ENCODE assay signal across 10 cellular contexts in the genomic region with DNA sequence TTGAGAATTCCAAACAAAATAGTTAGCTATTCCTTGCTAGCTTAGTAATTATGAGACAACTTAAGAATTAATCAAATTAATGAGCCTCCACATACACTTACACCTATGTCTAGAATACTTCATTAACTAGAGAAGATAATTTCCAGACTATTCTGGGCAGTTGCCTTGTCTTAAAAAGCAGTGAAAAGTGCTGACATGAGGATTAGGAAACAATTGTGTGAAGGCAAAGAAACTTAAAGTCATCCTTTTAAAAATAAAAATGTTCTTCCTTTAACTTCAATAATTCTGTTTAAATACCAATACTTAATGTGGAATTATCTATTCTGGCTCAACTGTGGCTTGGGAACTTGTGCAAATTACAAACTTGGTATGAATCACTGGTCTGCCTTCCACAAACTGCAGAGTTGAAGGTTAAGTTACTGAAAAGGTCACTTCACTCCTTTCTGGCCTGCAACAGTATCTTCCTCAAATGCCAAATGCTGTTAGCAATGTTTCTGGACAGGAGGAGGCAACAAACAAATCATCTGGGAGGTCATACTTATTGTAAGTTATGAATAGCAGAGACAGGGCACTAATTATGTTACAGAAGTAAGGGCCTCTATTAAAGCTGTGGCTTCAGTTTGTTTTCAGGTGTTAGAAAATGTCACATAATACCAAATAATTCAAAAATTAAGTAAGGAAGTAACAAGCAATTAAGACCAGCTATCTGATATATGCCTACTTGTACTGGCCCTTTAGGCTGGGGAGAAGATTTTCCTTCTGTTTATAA. TPM values are rescaled to one million over a fixed set of nuclear protein-coding genes. Genes with fewer than 3 reads are reported as not detected.
A peak's percentile ranks its signal among the peaks of the same experiment; 100 is the strongest.
DNase-seq lines count a peak whose midpoint lies in the region; ATAC-seq, FAIRE-seq and TF ChIP-seq lines count a peak whose summit lies in the region.
"Had no signal": no experiment of that assay in that cellular context is flagged by ENCODE, and none has a peak within 500 bp of the region (broad histone marks: within the 10 kb centered on the region; RNA-seq: fewer than 3 reads in every experiment).

No MANE protein-coding gene starts in this region.

- no peaks in the 10 kb centered on the region for H4K20me1 ChIP-seq in keratinocyte (ENCODE audit: control insufficient read depth, extremely low read depth, insufficient read depth, low read length)

- H3K36me3 Mint-ChIP-seq in T-helper 2 cell treated with Interferon-gamma antibody and Interleukin-4, amounts not matched to agents 5 μg/mL and 100 μg/mL, for 36 hours (ENCODE audit: low read depth) = peaks cover 37% of the 10 kb centered on the region
- peaks cover 56% of the 10 kb centered on the region for H3K36me3 Mint-ChIP-seq in activated naive CD8-positive, alpha-beta T cell treated with anti-CD3 and anti-CD28 coated beads for 36 hours

- H3K27me3 ChIP-seq in keratinocyte (ENCODE audit: control insufficient read depth, extremely low read depth, insufficient read depth, low read length) (no peaks in the 10 kb centered on the region), subcutaneous abdominal adipose tissue (ENCODE audit: control insufficient read depth in 5 of 5, insufficient read depth in 4 of 5, low read length in 5 of 5) (no peaks in the 10 kb centered on the region)

- no peaks in the 10 kb centered on the region for H3K27me3 Mint-ChIP-seq in T-helper 2 cell treated with Interferon-gamma antibody and Interleukin-4, amounts not matched to agents 5 μg/mL and 100 μg/mL, for 36 hours (ENCODE audit: low read depth)
- no peaks in the 10 kb centered on the region for H3K27me3 Mint-ChIP-seq in activated naive CD8-positive, alpha-beta T cell treated with anti-CD3 and anti-CD28 coated beads for 36 hours

- no peak for ATAC-seq in HG03139 (IDR thresholded peaks at IDR 0.05; ENCODE audit: unreplicated experiment)

- dilution Hi-C loops in keratinocyte (cut with MboI; ENCODE audit: extremely low pct_ligation_motif_present, low sequenced_read_pairs) = no loop called here

- no peak overlapping the region for H3K4me3 ChIP-seq in keratinocyte (ENCODE audit: control insufficient read depth in 2 of 3, extremely low read depth in 1 of 3, insufficient read depth in 2 of 3, low read depth in 1 of 3, low read length in 3 of 3)
- no peak overlapping the region for H3K4me3 ChIP-seq in subcutaneous abdominal adipose tissue (ENCODE audit: low read depth in 1 of 5, low read length in 5 of 5)

- no peak overlapping the region for H3K9ac ChIP-seq in keratinocyte (ENCODE audit: control insufficient read depth, extremely low read depth, insufficient read depth, low read length)
- H3K9ac ChIP-seq in subcutaneous abdominal adipose tissue (ENCODE audit: low read length in 5 of 5) = peak overlapping the region in 4 of 5 donors; percentile 13 to 57 (median 46)

- peak overlapping the region; percentile 84 for H3K27ac Mint-ChIP-seq in T-helper 2 cell treated with Interferon-gamma antibody and Interleukin-4, amounts not matched to agents 5 μg/mL and 100 μg/mL, for 36 hours
- H3K27ac Mint-ChIP-seq in activated naive CD8-positive, alpha-beta T cell treated with anti-CD3 and anti-CD28 coated beads for 36 hours = peak overlapping the region; percentile 80

- no peak overlapping the region for H2AFZ ChIP-seq in keratinocyte (ENCODE audit: control insufficient read depth, low read length)

- no peak for DNase-seq in T-helper 2 cell treated with Interferon-gamma antibody and Interleukin-4, amounts not matched to agents 5 μg/mL and 100 μg/mL, for 36 hours (ENCODE audit: low spot score)
- no peak for DNase-seq in T-helper 2 cell
- DNase-seq in activated naive CD8-positive, alpha-beta T cell treated with anti-CD3 and anti-CD28 coated beads for 36 hours = no peak
- no peak for DNase-seq in keratinocyte (ENCODE audit: low read depth, low spot score)
- DNase-seq in Kasumi-1 (lab: John Stamatoyannopoulos, UW) = no peak
- DNase-seq in retina = no peak
- DNase-seq: activated CD4-positive, alpha-beta T cell treated with anti-CD3 and anti-CD28 coated beads for 4 hours; KG1 had no signal

- peaks cover 0 to 5% of the 10 kb centered on the region in 2 experiments for H3K36me3 ChIP-seq in keratinocyte (ENCODE audit: control insufficient read depth in 2 of 2, extremely low read depth in 1 of 2, insufficient read depth in 2 of 2, low read length in 2 of 2)
- no peaks in the 10 kb centered on the region for H3K36me3 ChIP-seq in subcutaneous abdominal adipose tissue (ENCODE audit: control insufficient read depth in 5 of 5, insufficient read depth in 5 of 5, low read length in 5 of 5)

- H3K9me3 Mint-ChIP-seq in T-helper 2 cell treated with Interferon-gamma antibody and Interleukin-4, amounts not matched to agents 5 μg/mL and 100 μg/mL, for 36 hours = peaks cover 5% of the 10 kb centered on the region
- H3K9me3 Mint-ChIP-seq in activated naive CD8-positive, alpha-beta T cell treated with anti-CD3 and anti-CD28 coated beads for 36 hours = peaks cover 2% of the 10 kb centered on the region

- no peak overlapping the region for H3K4me3 Mint-ChIP-seq in T-helper 2 cell treated with Interferon-gamma antibody and Interleukin-4, amounts not matched to agents 5 μg/mL and 100 μg/mL, for 36 hours
- no peak overlapping the region for H3K4me3 Mint-ChIP-seq in activated naive CD8-positive, alpha-beta T cell treated with anti-CD3 and anti-CD28 coated beads for 36 hours

- TF ChIP-seq CTCF in keratinocyte (optimal IDR thresholded peaks at IDR 0.05 in 1 of 3, IDR thresholded peaks at IDR 0.05 in 1 of 3, conservative IDR thresholded peaks at IDR 0.05 in 1 of 3; ENCODE audit: extremely low read depth in 1 of 3, insufficient read depth in 2 of 3, low read length in 3 of 3) = no peak

- peak overlapping the region; percentile 2 for H3K27ac ChIP-seq in keratinocyte (ENCODE audit: control insufficient read depth, insufficient read depth, low read length)
- peak overlapping the region; percentile 92 for H3K27ac ChIP-seq in subcutaneous abdominal adipose tissue (ENCODE audit: low read depth, low read length)

- H3K4me1 Mint-ChIP-seq in T-helper 2 cell treated with Interferon-gamma antibody and Interleukin-4, amounts not matched to agents 5 μg/mL and 100 μg/mL, for 36 hours (ENCODE audit: low read depth) = peaks cover 45% of the 10 kb centered on the region
- H3K4me1 Mint-ChIP-seq in activated naive CD8-positive, alpha-beta T cell treated with anti-CD3 and anti-CD28 coated beads for 36 hours = peaks cover 67% of the 10 kb centered on the region

- H3K9me1 ChIP-seq in keratinocyte (ENCODE audit: control insufficient read depth, extremely low read depth, insufficient read depth, low read length) = no peaks in the 10 kb centered on the region

- H3K4me2 ChIP-seq in keratinocyte (ENCODE audit: control insufficient read depth, extremely low read depth, insufficient read depth, low read depth, low read length) = no peak overlapping the region

- FAIRE-seq in keratinocyte (lab: Jason Lieb, UNC) = no peak

- H3K79me2 ChIP-seq in keratinocyte (ENCODE audit: control insufficient read depth, insufficient read depth, low read length) = peaks cover 86% of the 10 kb centered on the region

- H3K4me1 ChIP-seq in keratinocyte (ENCODE audit: control insufficient read depth, extremely low read depth, insufficient read depth, low read length) = peaks cover 45% of the 10 kb centered on the region
- peaks cover 2 to 57% (median 43%) of the 10 kb centered on the region in 5 donors for H3K4me1 ChIP-seq in subcutaneous abdominal adipose tissue (ENCODE audit: control insufficient read depth in 5 of 5, insufficient read depth in 5 of 5, low read length in 5 of 5)

- no peaks in the 10 kb centered on the region for H3K9me3 ChIP-seq in keratinocyte (ENCODE audit: control insufficient read depth, low read depth, low read length)
- no peaks in the 10 kb centered on the region for H3K9me3 ChIP-seq in subcutaneous abdominal adipose tissue (ENCODE audit: control insufficient read depth in 5 of 5, low read length in 5 of 5)

RNA-seq across cellular contexts. Expression of a gene that starts 19.2 kb away (rescaled TPM):
- 10 to 100 TPM; 46.2 to 48.3 TPM for total RNA-seq in activated naive CD8-positive, alpha-beta T cell treated with anti-CD3 and anti-CD28 coated beads for 36 hours
- polyA plus RNA-seq in keratinocyte = 23.3 to 35.9 TPM (median 23.7 TPM) in 3 replicates
- 5.6 TPM for polyA plus RNA-seq in keratinocyte (2011; ENCODE audit: low read depth)
- 14.6 and 27.5 TPM in 2 replicates for polyA plus RNA-seq in keratinocyte (2011; cell fraction: cytosol; rRNA removed)
- polyA plus RNA-seq in keratinocyte (2011; cell fraction: nucleus; rRNA removed) = 21.6 and 28.6 TPM in 2 replicates
- polyA plus RNA-seq in keratinocyte (2012; ENCODE audit: low replicate concordance) = 16.2 and 20.7 TPM in 2 replicates
- polyA minus RNA-seq in keratinocyte = 35.9 to 44.9 TPM (median 36.5 TPM) in 3 replicates
- polyA minus RNA-seq in keratinocyte (2011; cell fraction: cytosol; rRNA and poly(A)+ RNA removed) = 27.0 TPM
- polyA minus RNA-seq in keratinocyte (2011; cell fraction: nucleus; rRNA and poly(A)+ RNA removed) = 17.8 and 30.9 TPM in 2 replicates

RNA-seq across cellular contexts. Expression of a gene that starts 50.0 kb away (rescaled TPM):
- 10 to 100 TPM; 11.0 to 13.6 TPM for total RNA-seq in activated naive CD8-positive, alpha-beta T cell treated with anti-CD3 and anti-CD28 coated beads for 36 hours
- 14.4 to 31.8 TPM (median 30.6 TPM) in 3 replicates for polyA plus RNA-seq in keratinocyte
- 2.3 TPM for polyA plus RNA-seq in keratinocyte (2011; ENCODE audit: low read depth)
- 17.0 and 25.0 TPM in 2 replicates for polyA plus RNA-seq in keratinocyte (2011; cell fraction: cytosol; rRNA removed)
- polyA plus RNA-seq in keratinocyte (2011; cell fraction: nucleus; rRNA removed) = 31.0 and 34.6 TPM in 2 replicates
- polyA plus RNA-seq in keratinocyte (2012; ENCODE audit: low replicate concordance) = 13.4 and 19.4 TPM in 2 replicates
- polyA minus RNA-seq in keratinocyte = 11.8 to 23.0 TPM (median 14.3 TPM) in 3 replicates
- polyA minus RNA-seq in keratinocyte (2011; cell fraction: cytosol; rRNA and poly(A)+ RNA removed) = 14.4 TPM
- 16.4 and 23.4 TPM in 2 replicates for polyA minus RNA-seq in keratinocyte (2011; cell fraction: nucleus; rRNA and poly(A)+ RNA removed)
